1 cellular context compared by ENCODE assay signal in genomic region chr7:4226166-4226857, GRCh38.
TF ChIP-seq lines count a peak whose summit lies in the region.

No MANE protein-coding gene starts in this region.

TF ChIP-seq in K562, 482 proteins besides CTCF, POLR2A, EP300 and RAD21:
- no peak for TF ChIP-seq ZHX1 (conservative IDR thresholded peaks at IDR 0.05; ENCODE audit: low read length)
- TF ChIP-seq MCM3 (IDR thresholded peaks at IDR 0.05): no peak
- no peak for TF ChIP-seq NR4A1 (CRISPR knock-in tag; IDR thresholded peaks at IDR 0.05)
- no peak for TF ChIP-seq NR4A1 (tag; IDR thresholded peaks at IDR 0.05)
- TF ChIP-seq THRA (IDR thresholded peaks at IDR 0.05): no peak
- no peak for TF ChIP-seq HDAC3 (IDR thresholded peaks at IDR 0.05; ENCODE audit: borderline replicate concordance, partially characterized antibody)
- TF ChIP-seq, protein P1, sequence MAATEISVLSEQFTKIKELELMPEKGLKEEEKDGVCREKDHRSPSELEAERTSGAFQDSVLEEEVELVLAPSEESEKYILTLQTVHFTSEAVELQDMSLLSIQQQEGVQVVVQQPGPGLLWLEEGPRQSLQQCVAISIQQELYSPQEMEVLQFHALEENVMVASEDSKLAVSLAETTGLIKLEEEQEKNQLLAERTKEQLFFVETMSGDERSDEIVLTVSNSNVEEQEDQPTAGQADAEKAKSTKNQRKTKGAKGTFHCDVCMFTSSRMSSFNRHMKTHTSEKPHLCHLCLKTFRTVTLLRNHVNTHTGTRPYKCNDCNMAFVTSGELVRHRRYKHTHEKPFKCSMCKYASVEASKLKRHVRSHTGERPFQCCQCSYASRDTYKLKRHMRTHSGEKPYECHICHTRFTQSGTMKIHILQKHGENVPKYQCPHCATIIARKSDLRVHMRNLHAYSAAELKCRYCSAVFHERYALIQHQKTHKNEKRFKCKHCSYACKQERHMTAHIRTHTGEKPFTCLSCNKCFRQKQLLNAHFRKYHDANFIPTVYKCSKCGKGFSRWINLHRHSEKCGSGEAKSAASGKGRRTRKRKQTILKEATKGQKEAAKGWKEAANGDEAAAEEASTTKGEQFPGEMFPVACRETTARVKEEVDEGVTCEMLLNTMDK (IDR thresholded peaks at IDR 0.05; ENCODE audit: borderline replicate concordance, insufficient read depth, low read depth, low read length, poor library complexity, severe bottlenecking): peak; percentile 29
- TF ChIP-seq ZNF354B (CRISPR knock-in tag; IDR thresholded peaks at IDR 0.05): no peak
- 0 out of 2 replicates have a peak, but pooled peaks have one; percentile 27 for TF ChIP-seq SMC3 (conservative IDR thresholded peaks at IDR 0.05; ENCODE audit: insufficient read depth, low read depth, low read length)
- TF ChIP-seq ZKSCAN1 (IDR thresholded peaks at IDR 0.05; ENCODE audit: low read depth, low read length): no peak
- TF ChIP-seq HCFC1 (IDR thresholded peaks at IDR 0.05; ENCODE audit: low read depth, low read length): no peak
- TF ChIP-seq, protein P2, sequence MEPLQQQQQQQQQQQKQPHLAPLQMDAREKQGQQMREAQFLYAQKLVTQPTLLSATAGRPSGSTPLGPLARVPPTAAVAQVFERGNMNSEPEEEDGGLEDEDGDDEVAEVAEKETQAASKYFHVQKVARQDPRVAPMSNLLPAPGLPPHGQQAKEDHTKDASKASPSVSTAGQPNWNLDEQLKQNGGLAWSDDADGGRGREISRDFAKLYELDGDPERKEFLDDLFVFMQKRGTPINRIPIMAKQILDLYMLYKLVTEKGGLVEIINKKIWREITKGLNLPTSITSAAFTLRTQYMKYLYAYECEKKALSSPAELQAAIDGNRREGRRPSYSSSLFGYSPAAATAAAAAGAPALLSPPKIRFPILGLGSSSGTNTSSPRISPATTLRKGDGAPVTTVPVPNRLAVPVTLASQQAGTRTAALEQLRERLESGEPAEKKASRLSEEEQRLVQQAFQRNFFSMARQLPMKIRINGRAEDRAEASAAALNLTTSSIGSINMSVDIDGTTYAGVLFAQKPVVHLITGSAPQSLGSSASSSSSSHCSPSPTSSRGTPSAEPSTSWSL (CRISPR knock-in tag; IDR thresholded peaks at IDR 0.05; ENCODE audit: borderline replicate concordance): no peak
